1 cellular context compared by ENCODE assay signal in the genomic region with DNA sequence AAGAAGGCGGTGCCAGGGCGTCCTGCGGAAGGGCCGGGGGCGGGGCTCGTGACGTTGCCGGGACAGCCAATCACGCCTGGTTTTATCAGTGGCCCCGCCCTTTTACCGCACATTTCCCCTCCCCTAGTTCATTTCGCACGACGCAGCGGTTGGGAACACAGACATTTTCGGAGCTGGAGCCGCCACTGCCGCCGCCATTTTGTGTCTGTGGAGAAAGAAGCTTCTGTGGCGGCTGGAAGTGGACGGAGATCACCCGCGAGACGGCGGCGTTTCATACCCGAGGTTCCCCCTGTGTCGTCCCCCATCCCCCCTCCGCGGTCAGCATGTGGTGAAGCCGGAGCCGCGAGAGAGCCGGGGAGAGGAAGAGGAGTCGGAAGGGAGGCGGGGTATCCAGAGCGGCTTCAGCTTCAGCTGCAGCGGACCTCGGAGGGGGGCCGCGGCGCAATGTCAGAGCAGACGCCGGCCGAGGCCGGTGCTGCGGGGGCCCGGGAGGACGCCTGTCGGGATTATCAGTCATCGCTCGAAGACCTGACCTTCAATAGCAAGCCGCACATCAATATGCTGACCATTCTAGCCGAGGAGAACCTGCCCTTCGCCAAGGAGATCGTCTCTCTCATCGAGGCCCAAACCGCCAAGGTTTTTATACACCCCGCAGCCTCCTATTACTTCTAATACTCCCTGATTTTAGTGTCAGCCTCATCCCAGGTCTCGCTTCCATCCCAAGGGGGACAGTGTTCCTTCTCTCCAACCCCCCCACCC.
TF ChIP-seq lines count a peak whose summit lies in the region.

A gene with protein sequence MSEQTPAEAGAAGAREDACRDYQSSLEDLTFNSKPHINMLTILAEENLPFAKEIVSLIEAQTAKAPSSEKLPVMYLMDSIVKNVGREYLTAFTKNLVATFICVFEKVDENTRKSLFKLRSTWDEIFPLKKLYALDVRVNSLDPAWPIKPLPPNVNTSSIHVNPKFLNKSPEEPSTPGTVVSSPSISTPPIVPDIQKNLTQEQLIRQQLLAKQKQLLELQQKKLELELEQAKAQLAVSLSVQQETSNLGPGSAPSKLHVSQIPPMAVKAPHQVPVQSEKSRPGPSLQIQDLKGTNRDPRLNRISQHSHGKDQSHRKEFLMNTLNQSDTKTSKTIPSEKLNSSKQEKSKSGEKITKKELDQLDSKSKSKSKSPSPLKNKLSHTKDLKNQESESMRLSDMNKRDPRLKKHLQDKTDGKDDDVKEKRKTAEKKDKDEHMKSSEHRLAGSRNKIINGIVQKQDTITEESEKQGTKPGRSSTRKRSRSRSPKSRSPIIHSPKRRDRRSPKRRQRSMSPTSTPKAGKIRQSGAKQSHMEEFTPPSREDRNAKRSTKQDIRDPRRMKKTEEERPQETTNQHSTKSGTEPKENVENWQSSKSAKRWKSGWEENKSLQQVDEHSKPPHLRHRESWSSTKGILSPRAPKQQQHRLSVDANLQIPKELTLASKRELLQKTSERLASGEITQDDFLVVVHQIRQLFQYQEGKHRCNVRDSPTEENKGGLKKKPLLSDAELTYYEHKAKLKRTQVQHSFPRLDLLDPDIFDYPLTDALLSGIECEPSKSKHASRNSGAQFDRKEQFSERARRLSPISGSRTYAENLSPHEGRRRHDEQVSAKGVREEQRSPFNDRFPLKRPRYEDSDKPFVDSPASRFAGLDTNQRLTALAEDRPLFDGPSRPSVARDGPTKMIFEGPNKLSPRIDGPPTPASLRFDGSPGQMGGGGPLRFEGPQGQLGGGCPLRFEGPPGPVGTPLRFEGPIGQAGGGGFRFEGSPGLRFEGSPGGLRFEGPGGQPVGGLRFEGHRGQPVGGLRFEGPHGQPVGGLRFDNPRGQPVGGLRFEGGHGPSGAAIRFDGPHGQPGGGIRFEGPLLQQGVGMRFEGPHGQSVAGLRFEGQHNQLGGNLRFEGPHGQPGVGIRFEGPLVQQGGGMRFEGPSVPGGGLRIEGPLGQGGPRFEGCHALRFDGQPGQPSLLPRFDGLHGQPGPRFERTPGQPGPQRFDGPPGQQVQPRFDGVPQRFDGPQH (N-terminal part only) (plus strand): TSS at position 136 of the 759 bp plus-strand sequence. CDS start 309 bp downstream, at position 445.

TF ChIP-seq in K562, 482 proteins besides CTCF, POLR2A, EP300 and RAD21 (continued from another document and continues in another):
- TF ChIP-seq FOXK2 (conservative IDR thresholded peaks at IDR 0.05 in 1 of 2, IDR thresholded peaks at IDR 0.05 in 1 of 2; ENCODE audit: low read depth in 2 of 2): no peak
- TF ChIP-seq CCAR2 (IDR thresholded peaks at IDR 0.05; ENCODE audit: low read depth, low read length): no peak
- TF ChIP-seq, protein P1, sequence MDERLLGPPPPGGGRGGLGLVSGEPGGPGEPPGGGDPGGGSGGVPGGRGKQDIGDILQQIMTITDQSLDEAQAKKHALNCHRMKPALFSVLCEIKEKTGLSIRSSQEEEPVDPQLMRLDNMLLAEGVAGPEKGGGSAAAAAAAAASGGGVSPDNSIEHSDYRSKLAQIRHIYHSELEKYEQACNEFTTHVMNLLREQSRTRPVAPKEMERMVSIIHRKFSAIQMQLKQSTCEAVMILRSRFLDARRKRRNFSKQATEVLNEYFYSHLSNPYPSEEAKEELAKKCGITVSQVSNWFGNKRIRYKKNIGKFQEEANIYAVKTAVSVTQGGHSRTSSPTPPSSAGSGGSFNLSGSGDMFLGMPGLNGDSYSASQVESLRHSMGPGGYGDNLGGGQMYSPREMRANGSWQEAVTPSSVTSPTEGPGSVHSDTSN (CRISPR knock-in tag; IDR thresholded peaks at IDR 0.05; ENCODE audit: low read depth): no peak
- TF ChIP-seq, protein P1 (tag; conservative IDR thresholded peaks at IDR 0.05; ENCODE audit: low read depth): no peak
- no peak for TF ChIP-seq MAFF (IDR thresholded peaks at IDR 0.05; ENCODE audit: low read length)
- TF ChIP-seq E2F3 (CRISPR knock-in tag; IDR thresholded peaks at IDR 0.05): 0 out of 2 replicates have a peak, but pooled peaks have one; percentile 55
- TF ChIP-seq, protein P2, sequence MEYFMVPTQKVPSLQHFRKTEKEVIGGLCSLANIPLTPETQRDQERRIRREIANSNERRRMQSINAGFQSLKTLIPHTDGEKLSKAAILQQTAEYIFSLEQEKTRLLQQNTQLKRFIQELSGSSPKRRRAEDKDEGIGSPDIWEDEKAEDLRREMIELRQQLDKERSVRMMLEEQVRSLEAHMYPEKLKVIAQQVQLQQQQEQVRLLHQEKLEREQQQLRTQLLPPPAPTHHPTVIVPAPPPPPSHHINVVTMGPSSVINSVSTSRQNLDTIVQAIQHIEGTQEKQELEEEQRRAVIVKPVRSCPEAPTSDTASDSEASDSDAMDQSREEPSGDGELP (CRISPR knock-in tag; IDR thresholded peaks at IDR 0.05; ENCODE audit: borderline replicate concordance): no peak; the same call in none of the 2 replicates
- no peak for TF ChIP-seq BACH1 (tag; IDR thresholded peaks at IDR 0.05)
- no peak for TF ChIP-seq ZFX (CRISPR knock-in tag; IDR thresholded peaks at IDR 0.05)
- TF ChIP-seq, protein P3, sequence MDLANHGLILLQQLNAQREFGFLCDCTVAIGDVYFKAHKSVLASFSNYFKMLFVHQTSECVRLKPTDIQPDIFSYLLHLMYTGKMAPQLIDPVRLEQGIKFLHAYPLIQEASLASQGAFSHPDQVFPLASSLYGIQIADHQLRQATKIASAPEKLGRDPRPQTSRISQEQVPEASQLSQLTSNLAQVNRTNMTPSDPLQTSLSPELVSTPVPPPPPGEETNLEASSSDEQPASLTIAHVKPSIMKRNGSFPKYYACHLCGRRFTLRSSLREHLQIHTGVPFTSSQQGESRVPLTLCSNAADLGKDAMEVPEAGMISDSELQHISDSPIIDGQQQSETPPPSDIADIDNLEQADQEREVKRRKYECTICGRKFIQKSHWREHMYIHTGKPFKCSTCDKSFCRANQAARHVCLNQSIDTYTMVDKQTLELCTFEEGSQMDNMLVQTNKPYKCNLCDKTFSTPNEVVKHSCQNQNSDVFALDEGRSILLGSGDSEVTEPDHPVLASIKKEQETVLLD (IDR thresholded peaks at IDR 0.05): no peak
- TF ChIP-seq ARID1B (IDR thresholded peaks at IDR 0.05): no peak
- peak; percentile 74 for TF ChIP-seq NR2C2 (CRISPR knock-in tag; IDR thresholded peaks at IDR 0.05)
- TF ChIP-seq NR2C2 (tag; IDR thresholded peaks at IDR 0.05): peak; percentile 7; the same call in 1 of the 2 replicates
- TF ChIP-seq TEAD1 (CRISPR knock-in tag; IDR thresholded peaks at IDR 0.05): 0 out of 4 replicates have a peak, but pooled peaks have one; percentile 12 to 44
- TF ChIP-seq ZNF780A (CRISPR knock-in tag; IDR thresholded peaks at IDR 0.05): no peak
- no peak for TF ChIP-seq ZBTB8A (IDR thresholded peaks at IDR 0.05; ENCODE audit: partially characterized antibody)
- TF ChIP-seq, protein P4, sequence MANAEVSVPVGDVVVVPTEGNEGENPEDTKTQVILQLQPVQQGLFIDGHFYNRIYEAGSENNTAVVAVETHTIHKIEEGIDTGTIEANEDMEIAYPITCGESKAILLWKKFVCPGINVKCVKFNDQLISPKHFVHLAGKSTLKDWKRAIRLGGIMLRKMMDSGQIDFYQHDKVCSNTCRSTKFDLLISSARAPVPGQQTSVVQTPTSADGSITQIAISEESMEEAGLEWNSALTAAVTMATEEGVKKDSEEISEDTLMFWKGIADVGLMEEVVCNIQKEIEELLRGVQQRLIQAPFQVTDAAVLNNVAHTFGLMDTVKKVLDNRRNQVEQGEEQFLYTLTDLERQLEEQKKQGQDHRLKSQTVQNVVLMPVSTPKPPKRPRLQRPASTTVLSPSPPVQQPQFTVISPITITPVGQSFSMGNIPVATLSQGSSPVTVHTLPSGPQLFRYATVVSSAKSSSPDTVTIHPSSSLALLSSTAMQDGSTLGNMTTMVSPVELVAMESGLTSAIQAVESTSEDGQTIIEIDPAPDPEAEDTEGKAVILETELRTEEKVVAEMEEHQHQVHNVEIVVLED (CRISPR knock-in tag; IDR thresholded peaks at IDR 0.05): peak; percentile 34; the same call in 1 of the 2 replicates
- TF ChIP-seq, protein P5, sequence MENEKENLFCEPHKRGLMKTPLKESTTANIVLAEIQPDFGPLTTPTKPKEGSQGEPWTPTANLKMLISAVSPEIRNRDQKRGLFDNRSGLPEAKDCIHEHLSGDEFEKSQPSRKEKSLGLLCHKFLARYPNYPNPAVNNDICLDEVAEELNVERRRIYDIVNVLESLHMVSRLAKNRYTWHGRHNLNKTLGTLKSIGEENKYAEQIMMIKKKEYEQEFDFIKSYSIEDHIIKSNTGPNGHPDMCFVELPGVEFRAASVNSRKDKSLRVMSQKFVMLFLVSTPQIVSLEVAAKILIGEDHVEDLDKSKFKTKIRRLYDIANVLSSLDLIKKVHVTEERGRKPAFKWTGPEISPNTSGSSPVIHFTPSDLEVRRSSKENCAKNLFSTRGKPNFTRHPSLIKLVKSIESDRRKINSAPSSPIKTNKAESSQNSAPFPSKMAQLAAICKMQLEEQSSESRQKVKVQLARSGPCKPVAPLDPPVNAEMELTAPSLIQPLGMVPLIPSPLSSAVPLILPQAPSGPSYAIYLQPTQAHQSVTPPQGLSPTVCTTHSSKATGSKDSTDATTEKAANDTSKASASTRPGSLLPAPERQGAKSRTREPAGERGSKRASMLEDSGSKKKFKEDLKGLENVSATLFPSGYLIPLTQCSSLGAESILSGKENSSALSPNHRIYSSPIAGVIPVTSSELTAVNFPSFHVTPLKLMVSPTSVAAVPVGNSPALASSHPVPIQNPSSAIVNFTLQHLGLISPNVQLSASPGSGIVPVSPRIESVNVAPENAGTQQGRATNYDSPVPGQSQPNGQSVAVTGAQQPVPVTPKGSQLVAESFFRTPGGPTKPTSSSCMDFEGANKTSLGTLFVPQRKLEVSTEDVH (IDR thresholded peaks at IDR 0.05; ENCODE audit: low read depth, partially characterized antibody): no peak
- no peak for TF ChIP-seq ZNF830 (CRISPR knock-in tag; IDR thresholded peaks at IDR 0.05)
- TF ChIP-seq EWSR1 (IDR thresholded peaks at IDR 0.05; ENCODE audit: borderline replicate concordance, low read depth, partially characterized antibody): no peak
- TF ChIP-seq DPF2 (IDR thresholded peaks at IDR 0.05): no peak
- no peak for TF ChIP-seq MIER1 (IDR thresholded peaks at IDR 0.05; ENCODE audit: low read depth)
- TF ChIP-seq CHD1 (IDR thresholded peaks at IDR 0.05; ENCODE audit: low read length): no peak
- no peak for TF ChIP-seq ZNF121 (CRISPR knock-in tag; conservative IDR thresholded peaks at IDR 0.05)
- no peak for TF ChIP-seq ZNF561 (CRISPR knock-in tag; conservative IDR thresholded peaks at IDR 0.05)
- TF ChIP-seq SAP30 (IDR thresholded peaks at IDR 0.05; ENCODE audit: borderline replicate concordance, insufficient read depth, low read depth, low read length, poor library complexity, severe bottlenecking): no peak
- no peak; the same call in 1 of the 2 replicates for TF ChIP-seq SREBF1 (IDR thresholded peaks at IDR 0.05; ENCODE audit: borderline replicate concordance, low read depth, low read length)
- TF ChIP-seq, protein P6, sequence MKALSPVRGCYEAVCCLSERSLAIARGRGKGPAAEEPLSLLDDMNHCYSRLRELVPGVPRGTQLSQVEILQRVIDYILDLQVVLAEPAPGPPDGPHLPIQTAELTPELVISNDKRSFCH (CRISPR knock-in tag; IDR thresholded peaks at IDR 0.05): no peak
- TF ChIP-seq, protein P6 (tag; IDR thresholded peaks at IDR 0.05): peak; percentile 61; the same call in 1 of the 2 replicates
- no peak for TF ChIP-seq ZNF212 (CRISPR knock-in tag; IDR thresholded peaks at IDR 0.05)
- no peak for TF ChIP-seq XRCC4 (IDR thresholded peaks at IDR 0.05; ENCODE audit: extremely low read depth, insufficient read depth, insufficient read length)
- TF ChIP-seq, protein P7, sequence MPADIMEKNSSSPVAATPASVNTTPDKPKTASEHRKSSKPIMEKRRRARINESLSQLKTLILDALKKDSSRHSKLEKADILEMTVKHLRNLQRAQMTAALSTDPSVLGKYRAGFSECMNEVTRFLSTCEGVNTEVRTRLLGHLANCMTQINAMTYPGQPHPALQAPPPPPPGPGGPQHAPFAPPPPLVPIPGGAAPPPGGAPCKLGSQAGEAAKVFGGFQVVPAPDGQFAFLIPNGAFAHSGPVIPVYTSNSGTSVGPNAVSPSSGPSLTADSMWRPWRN (IDR thresholded peaks at IDR 0.05; ENCODE audit: low read depth): no peak
- peak; percentile 36; the same call in 1 of the 2 replicates for TF ChIP-seq HCFC1 (IDR thresholded peaks at IDR 0.05; ENCODE audit: low read depth, low read length)
- no peak for TF ChIP-seq ZSCAN32 (CRISPR knock-in tag; IDR thresholded peaks at IDR 0.05)
- TF ChIP-seq COPS2 (conservative IDR thresholded peaks at IDR 0.05): no peak
- no peak for TF ChIP-seq MTF1 (CRISPR knock-in tag; IDR thresholded peaks at IDR 0.05; ENCODE audit: borderline replicate concordance)
- TF ChIP-seq, protein P8, sequence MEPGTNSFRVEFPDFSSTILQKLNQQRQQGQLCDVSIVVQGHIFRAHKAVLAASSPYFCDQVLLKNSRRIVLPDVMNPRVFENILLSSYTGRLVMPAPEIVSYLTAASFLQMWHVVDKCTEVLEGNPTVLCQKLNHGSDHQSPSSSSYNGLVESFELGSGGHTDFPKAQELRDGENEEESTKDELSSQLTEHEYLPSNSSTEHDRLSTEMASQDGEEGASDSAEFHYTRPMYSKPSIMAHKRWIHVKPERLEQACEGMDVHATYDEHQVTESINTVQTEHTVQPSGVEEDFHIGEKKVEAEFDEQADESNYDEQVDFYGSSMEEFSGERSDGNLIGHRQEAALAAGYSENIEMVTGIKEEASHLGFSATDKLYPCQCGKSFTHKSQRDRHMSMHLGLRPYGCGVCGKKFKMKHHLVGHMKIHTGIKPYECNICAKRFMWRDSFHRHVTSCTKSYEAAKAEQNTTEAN (CRISPR knock-in tag; IDR thresholded peaks at IDR 0.05): no peak
- TF ChIP-seq FOXJ2 (tag; IDR thresholded peaks at IDR 0.05): no peak
- no peak for TF ChIP-seq ZNF583 (CRISPR knock-in tag; IDR thresholded peaks at IDR 0.05)
- TF ChIP-seq C11orf30 (IDR thresholded peaks at IDR 0.05; ENCODE audit: low read depth): no peak
- no peak for TF ChIP-seq ZNF143 (CRISPR knock-in tag; IDR thresholded peaks at IDR 0.05)
- TF ChIP-seq HOXB6 (CRISPR knock-in tag; IDR thresholded peaks at IDR 0.05; ENCODE audit: borderline replicate concordance): no peak
- TF ChIP-seq, protein P9, sequence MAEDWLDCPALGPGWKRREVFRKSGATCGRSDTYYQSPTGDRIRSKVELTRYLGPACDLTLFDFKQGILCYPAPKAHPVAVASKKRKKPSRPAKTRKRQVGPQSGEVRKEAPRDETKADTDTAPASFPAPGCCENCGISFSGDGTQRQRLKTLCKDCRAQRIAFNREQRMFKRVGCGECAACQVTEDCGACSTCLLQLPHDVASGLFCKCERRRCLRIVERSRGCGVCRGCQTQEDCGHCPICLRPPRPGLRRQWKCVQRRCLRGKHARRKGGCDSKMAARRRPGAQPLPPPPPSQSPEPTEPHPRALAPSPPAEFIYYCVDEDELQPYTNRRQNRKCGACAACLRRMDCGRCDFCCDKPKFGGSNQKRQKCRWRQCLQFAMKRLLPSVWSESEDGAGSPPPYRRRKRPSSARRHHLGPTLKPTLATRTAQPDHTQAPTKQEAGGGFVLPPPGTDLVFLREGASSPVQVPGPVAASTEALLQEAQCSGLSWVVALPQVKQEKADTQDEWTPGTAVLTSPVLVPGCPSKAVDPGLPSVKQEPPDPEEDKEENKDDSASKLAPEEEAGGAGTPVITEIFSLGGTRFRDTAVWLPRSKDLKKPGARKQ (CRISPR knock-in tag; IDR thresholded peaks at IDR 0.05): no peak
